1 cellular context compared by ENCODE assay signal in the genomic region with DNA sequence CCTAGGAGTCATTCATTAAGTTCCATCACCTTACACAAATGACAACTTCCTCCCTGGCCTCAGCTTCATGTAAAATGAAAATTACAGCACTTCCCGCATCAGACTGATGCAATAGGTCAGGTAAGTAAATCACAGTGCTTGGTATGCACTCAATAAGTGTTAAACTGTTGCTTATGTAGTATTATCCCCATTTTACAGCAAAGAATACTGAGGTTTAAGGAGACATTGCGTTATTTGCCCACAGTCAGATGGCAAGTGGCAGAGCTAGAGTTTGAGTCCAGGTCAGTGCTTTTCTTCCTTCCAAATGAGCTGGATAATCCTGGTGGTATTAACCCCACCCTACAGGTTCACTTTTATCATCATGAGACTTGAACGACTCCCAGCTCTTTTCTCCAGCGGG.
TF ChIP-seq lines count a peak whose summit lies in the region.

No MANE protein-coding gene starts in this region.

TF ChIP-seq in K562, 482 proteins besides CTCF, POLR2A, EP300 and RAD21:
- TF ChIP-seq, protein P1, sequence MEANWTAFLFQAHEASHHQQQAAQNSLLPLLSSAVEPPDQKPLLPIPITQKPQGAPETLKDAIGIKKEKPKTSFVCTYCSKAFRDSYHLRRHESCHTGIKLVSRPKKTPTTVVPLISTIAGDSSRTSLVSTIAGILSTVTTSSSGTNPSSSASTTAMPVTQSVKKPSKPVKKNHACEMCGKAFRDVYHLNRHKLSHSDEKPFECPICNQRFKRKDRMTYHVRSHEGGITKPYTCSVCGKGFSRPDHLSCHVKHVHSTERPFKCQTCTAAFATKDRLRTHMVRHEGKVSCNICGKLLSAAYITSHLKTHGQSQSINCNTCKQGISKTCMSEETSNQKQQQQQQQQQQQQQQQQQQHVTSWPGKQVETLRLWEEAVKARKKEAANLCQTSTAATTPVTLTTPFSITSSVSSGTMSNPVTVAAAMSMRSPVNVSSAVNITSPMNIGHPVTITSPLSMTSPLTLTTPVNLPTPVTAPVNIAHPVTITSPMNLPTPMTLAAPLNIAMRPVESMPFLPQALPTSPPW (CRISPR knock-in tag; IDR thresholded peaks at IDR 0.05): no peak
- TF ChIP-seq RBM14 (IDR thresholded peaks at IDR 0.05; ENCODE audit: borderline replicate concordance, insufficient read depth, low read depth, low read length) (no peak), TAF15 (IDR thresholded peaks at IDR 0.05; ENCODE audit: low read depth, low read length) (no peak), RBM25 (IDR thresholded peaks at IDR 0.05; ENCODE audit: low read depth, low read length, severe bottlenecking) (peak; percentile 90), BCOR (IDR thresholded peaks at IDR 0.05) (peak; percentile 45; the same call in 1 of the 2 replicates), KLF6 (CRISPR knock-in tag; IDR thresholded peaks at IDR 0.05; ENCODE audit: borderline replicate concordance) (no peak), CHD4 (IDR thresholded peaks at IDR 0.05; ENCODE audit: insufficient read depth, insufficient replicate concordance, low read depth, low read length, poor library complexity, severe bottlenecking) (peak; percentile 40)
- TF ChIP-seq, protein P2, sequence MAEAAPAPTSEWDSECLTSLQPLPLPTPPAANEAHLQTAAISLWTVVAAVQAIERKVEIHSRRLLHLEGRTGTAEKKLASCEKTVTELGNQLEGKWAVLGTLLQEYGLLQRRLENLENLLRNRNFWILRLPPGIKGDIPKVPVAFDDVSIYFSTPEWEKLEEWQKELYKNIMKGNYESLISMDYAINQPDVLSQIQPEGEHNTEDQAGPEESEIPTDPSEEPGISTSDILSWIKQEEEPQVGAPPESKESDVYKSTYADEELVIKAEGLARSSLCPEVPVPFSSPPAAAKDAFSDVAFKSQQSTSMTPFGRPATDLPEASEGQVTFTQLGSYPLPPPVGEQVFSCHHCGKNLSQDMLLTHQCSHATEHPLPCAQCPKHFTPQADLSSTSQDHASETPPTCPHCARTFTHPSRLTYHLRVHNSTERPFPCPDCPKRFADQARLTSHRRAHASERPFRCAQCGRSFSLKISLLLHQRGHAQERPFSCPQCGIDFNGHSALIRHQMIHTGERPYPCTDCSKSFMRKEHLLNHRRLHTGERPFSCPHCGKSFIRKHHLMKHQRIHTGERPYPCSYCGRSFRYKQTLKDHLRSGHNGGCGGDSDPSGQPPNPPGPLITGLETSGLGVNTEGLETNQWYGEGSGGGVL (CRISPR knock-in tag; IDR thresholded peaks at IDR 0.05): no peak
- TF ChIP-seq, protein P3, sequence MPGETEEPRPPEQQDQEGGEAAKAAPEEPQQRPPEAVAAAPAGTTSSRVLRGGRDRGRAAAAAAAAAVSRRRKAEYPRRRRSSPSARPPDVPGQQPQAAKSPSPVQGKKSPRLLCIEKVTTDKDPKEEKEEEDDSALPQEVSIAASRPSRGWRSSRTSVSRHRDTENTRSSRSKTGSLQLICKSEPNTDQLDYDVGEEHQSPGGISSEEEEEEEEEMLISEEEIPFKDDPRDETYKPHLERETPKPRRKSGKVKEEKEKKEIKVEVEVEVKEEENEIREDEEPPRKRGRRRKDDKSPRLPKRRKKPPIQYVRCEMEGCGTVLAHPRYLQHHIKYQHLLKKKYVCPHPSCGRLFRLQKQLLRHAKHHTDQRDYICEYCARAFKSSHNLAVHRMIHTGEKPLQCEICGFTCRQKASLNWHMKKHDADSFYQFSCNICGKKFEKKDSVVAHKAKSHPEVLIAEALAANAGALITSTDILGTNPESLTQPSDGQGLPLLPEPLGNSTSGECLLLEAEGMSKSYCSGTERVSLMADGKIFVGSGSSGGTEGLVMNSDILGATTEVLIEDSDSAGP (CRISPR knock-in tag; IDR thresholded peaks at IDR 0.05): peak; percentile 64; the same call in 1 of the 2 replicates
- TF ChIP-seq, protein P4, sequence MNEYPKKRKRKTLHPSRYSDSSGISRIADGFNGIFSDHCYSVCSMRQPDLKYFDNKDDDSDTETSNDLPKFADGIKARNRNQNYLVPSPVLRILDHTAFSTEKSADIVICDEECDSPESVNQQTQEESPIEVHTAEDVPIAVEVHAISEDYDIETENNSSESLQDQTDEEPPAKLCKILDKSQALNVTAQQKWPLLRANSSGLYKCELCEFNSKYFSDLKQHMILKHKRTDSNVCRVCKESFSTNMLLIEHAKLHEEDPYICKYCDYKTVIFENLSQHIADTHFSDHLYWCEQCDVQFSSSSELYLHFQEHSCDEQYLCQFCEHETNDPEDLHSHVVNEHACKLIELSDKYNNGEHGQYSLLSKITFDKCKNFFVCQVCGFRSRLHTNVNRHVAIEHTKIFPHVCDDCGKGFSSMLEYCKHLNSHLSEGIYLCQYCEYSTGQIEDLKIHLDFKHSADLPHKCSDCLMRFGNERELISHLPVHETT (CRISPR knock-in tag; conservative IDR thresholded peaks at IDR 0.05 in 1 of 2, IDR thresholded peaks at IDR 0.05 in 1 of 2): no peak
- TF ChIP-seq, protein P5, sequence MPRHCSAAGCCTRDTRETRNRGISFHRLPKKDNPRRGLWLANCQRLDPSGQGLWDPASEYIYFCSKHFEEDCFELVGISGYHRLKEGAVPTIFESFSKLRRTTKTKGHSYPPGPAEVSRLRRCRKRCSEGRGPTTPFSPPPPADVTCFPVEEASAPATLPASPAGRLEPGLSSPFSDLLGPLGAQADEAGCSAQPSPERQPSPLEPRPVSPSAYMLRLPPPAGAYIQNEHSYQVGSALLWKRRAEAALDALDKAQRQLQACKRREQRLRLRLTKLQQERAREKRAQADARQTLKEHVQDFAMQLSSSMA (CRISPR knock-in tag; IDR thresholded peaks at IDR 0.05): no peak
